13 cellular contexts compared by ENCODE assay signal in genomic region chr17:75364078-75364477, GRCh38. TPM values are rescaled to one million over a fixed set of nuclear protein-coding genes. Genes with fewer than 3 reads are reported as not detected.
A peak's percentile ranks its signal among the peaks of the same experiment; 100 is the strongest.
DNase-seq lines count a peak whose midpoint lies in the region; ATAC-seq, FAIRE-seq and TF ChIP-seq lines count a peak whose summit lies in the region.
"Had no signal": no experiment of that assay in that cellular context is flagged by ENCODE, and none has a peak within 500 bp of the region (broad histone marks: within the 10 kb centered on the region; RNA-seq: fewer than 3 reads in every experiment).

No MANE protein-coding gene starts in this region.

- in situ Hi-C loops in GM13977 (cut with MboI; ENCODE audit: low pct_unique_long_range_greater_than_20kb, low sequenced_read_pairs, unreplicated experiment): no loop called here

- no peaks in the 10 kb centered on the region for H3K36me3 ChIP-seq in SU-DHL-6 (ENCODE audit: low read length)
- H3K36me3 ChIP-seq: vagina had no signal

- H3K79me2 ChIP-seq in SU-DHL-6 (ENCODE audit: insufficient read depth, low read length): peaks cover 99% of the 10 kb centered on the region

- H3K36me3 Mint-ChIP-seq in activated naive CD8-positive, alpha-beta T cell: peaks cover 5% of the 10 kb centered on the region
- peaks cover 18% of the 10 kb centered on the region for H3K36me3 Mint-ChIP-seq in activated naive CD8-positive, alpha-beta T cell treated with anti-CD3 and anti-CD28 coated beads for 36 hours

- H3K4me2 ChIP-seq in SU-DHL-6 (ENCODE audit: low read depth, low read length, poor library complexity, severe bottlenecking): peak overlapping the region; percentile 51

- H3K4me3 Mint-ChIP-seq in activated naive CD8-positive, alpha-beta T cell: peak overlapping the region; percentile 31
- H3K4me3 Mint-ChIP-seq in activated naive CD8-positive, alpha-beta T cell treated with anti-CD3 and anti-CD28 coated beads for 36 hours: no peak overlapping the region

- peak overlapping the region; percentile 88 for H3K27ac Mint-ChIP-seq in activated naive CD8-positive, alpha-beta T cell
- no peak overlapping the region for H3K27ac Mint-ChIP-seq in activated naive CD8-positive, alpha-beta T cell treated with anti-CD3 and anti-CD28 coated beads for 36 hours

- no peak overlapping the region for H3K4me3 ChIP-seq in SU-DHL-6 (ENCODE audit: insufficient read depth, low read length, poor library complexity, severe bottlenecking)
- no peak overlapping the region for H3K4me3 ChIP-seq in foreskin fibroblast (ENCODE audit: low read depth in 1 of 2, low read length in 2 of 2)
- H3K4me3 ChIP-seq: vagina had no signal

- H3K27ac ChIP-seq in SU-DHL-6 (ENCODE audit: low read depth, low read length): peak overlapping the region; percentile 51
- H3K27ac ChIP-seq: vagina had no signal

- no peak for FAIRE-seq in urothelium cell line (lab: Jason Lieb, UNC)
- FAIRE-seq: frontal cortex had no signal

- DNase-seq in activated naive CD8-positive, alpha-beta T cell treated with anti-CD3 and anti-CD28 coated beads for 36 hours: no peak
- DNase-seq in foreskin fibroblast (peak; percentile 53 to 75), urothelium cell line (ENCODE audit: low spot score) (peak; percentile 57), GM13977 (ENCODE audit: low spot score) (no peak)
- no peak for DNase-seq in stimulated activated CD8-positive, alpha-beta memory T cell treated with anti-CD3 and anti-CD28 coated beads, Interleukin-4, amount 100 ng/mL, for 48 hours
- DNase-seq: activated naive CD4-positive, alpha-beta T cell treated with Interleukin-2 at 50 U/mL for 16 hours; NCI-H510A had no signal

- H3K27me3 ChIP-seq in SU-DHL-6 (ENCODE audit: low read length): no peaks in the 10 kb centered on the region
- H3K27me3 ChIP-seq: vagina had no signal

- H3K4me1 Mint-ChIP-seq in activated naive CD8-positive, alpha-beta T cell (ENCODE audit: low read depth): peaks cover 91% of the 10 kb centered on the region
- peaks cover 90% of the 10 kb centered on the region for H3K4me1 Mint-ChIP-seq in activated naive CD8-positive, alpha-beta T cell treated with anti-CD3 and anti-CD28 coated beads for 36 hours

- H4K20me1 ChIP-seq in SU-DHL-6 (ENCODE audit: low read depth, low read length): peaks cover 28% of the 10 kb centered on the region

- no peak overlapping the region for H2AFZ ChIP-seq in SU-DHL-6 (ENCODE audit: low read depth, low read length, severe bottlenecking)

- no peaks in the 10 kb centered on the region for H3K27me3 Mint-ChIP-seq in activated naive CD8-positive, alpha-beta T cell
- H3K27me3 Mint-ChIP-seq in activated naive CD8-positive, alpha-beta T cell treated with anti-CD3 and anti-CD28 coated beads for 36 hours: no peaks in the 10 kb centered on the region

- no peaks in the 10 kb centered on the region for H3K9me3 ChIP-seq in SU-DHL-6 (ENCODE audit: insufficient read depth, low read length)
- H3K9me3 ChIP-seq: vagina had no signal

- no peak overlapping the region for H3K9ac ChIP-seq in SU-DHL-6 (ENCODE audit: low read length)

- ATAC-seq in GM21529 (IDR thresholded peaks at IDR 0.05; ENCODE audit: unreplicated experiment): no peak
- ATAC-seq: HCT116 had no signal

- TF ChIP-seq CTCF in SU-DHL-6 (IDR thresholded peaks at IDR 0.05; ENCODE audit: insufficient read depth, low read length, poor library complexity, severe bottlenecking): no peak
- no peak for TF ChIP-seq CTCF in foreskin fibroblast (IDR thresholded peaks at IDR 0.05; ENCODE audit: low read depth, low read length)
- no peak for TF ChIP-seq CTCF in GM13977 (IDR thresholded peaks at IDR 0.05; ENCODE audit: extremely low read depth, insufficient read depth, missing control alignments)

- no peaks in the 10 kb centered on the region for H3K9me3 Mint-ChIP-seq in activated naive CD8-positive, alpha-beta T cell (ENCODE audit: low read depth)
- H3K9me3 Mint-ChIP-seq in activated naive CD8-positive, alpha-beta T cell treated with anti-CD3 and anti-CD28 coated beads for 36 hours: no peaks in the 10 kb centered on the region

- no peaks in the 10 kb centered on the region for H3K9me2 ChIP-seq in SU-DHL-6 (replicated peaks; ENCODE audit: insufficient read depth, low read length)

- H3F3A ChIP-seq in SU-DHL-6 (ENCODE audit: insufficient read depth): peaks cover 21% of the 10 kb centered on the region; the same call in 1 of the 2 replicates

RNA-seq across cellular contexts. Expression of gene GRB2, which starts 41.4 kb away (rescaled TPM):
- total RNA-seq in activated naive CD8-positive, alpha-beta T cell treated with anti-CD3 and anti-CD28 coated beads for 36 hours: 100 to 1,000 TPM; 161 to 165 TPM

Comparison
In these comparisons a context has a peak if more than half of its experiments do, and no peak if none do; other contexts are left out.
1. DNase-seq: peak in foreskin fibroblast (2 of 2) and urothelium cell line (single experiment); none in activated naive CD8-positive, alpha-beta T cell treated with anti-CD3 and anti-CD28 coated beads for 36 hours (single experiment), stimulated activated CD8-positive, alpha-beta memory T cell treated with anti-CD3 and anti-CD28 coated beads, Interleukin-4, amount 100 ng/mL, for 48 hours (single experiment) and GM13977 (single experiment).